ENCODE assay signal across 9 cellular contexts in genomic region chr22:42931421-42932196, GRCh38.
A peak's percentile ranks its signal among the peaks of the same experiment; 100 is the strongest.
DNase-seq lines count a peak whose midpoint lies in the region; ATAC-seq and TF ChIP-seq lines count a peak whose summit lies in the region.
"Had no signal": no experiment of that assay in that cellular context is flagged by ENCODE, and none has a peak within 500 bp of the region (broad histone marks: within the 10 kb centered on the region; RNA-seq: fewer than 3 reads in every experiment).

No MANE protein-coding gene starts in this region.

- H3K9me3 ChIP-seq in GM23248 (ENCODE audit: low read depth) = no peaks in the 10 kb centered on the region
- no peaks in the 10 kb centered on the region for H3K9me3 ChIP-seq in T-helper 17 cell (ENCODE audit: control insufficient read depth, low read length, poor library complexity, severe bottlenecking)
- no peaks in the 10 kb centered on the region for H3K9me3 ChIP-seq in vagina
- no peaks in the 10 kb centered on the region for H3K9me3 ChIP-seq in SJCRH30 (replicated peaks)

- H3K36me3 Mint-ChIP-seq in Calu3 (ENCODE audit: insufficient read depth, unreplicated experiment) (peaks cover 98% of the 10 kb centered on the region), T-helper 17 cell (ENCODE audit: low read depth) (no peaks in the 10 kb centered on the region)
- H3K36me3 Mint-ChIP-seq in activated CD4-positive, alpha-beta T cell treated with anti-CD3 and anti-CD28 coated beads, Interleukin-2, amount 10 ng/mL, durations not matched to agents 7 days and 5 days (ENCODE audit: low read depth) = no peaks in the 10 kb centered on the region

- TF ChIP-seq POLR2A in vagina (IDR thresholded peaks at IDR 0.05) = no peak

- H3K36me3 ChIP-seq in GM23248 (ENCODE audit: low read depth) (no peaks in the 10 kb centered on the region), vagina (no peaks in the 10 kb centered on the region), SJCRH30 (peaks cover 2% of the 10 kb centered on the region; the same call in 1 of the 2 replicates)

- DNase-seq in Calu3 (no peak), GM23248 (peak; percentile 87), T-helper 17 cell (no peak), left colon (no peak), vagina (ENCODE audit: extremely low spot score in 2 of 2) (no peak), SJCRH30 (no peak)
- no peak for DNase-seq in activated CD4-positive, alpha-beta T cell treated with anti-CD3 and anti-CD28 coated beads, Interleukin-2, amount 10 ng/mL, durations not matched to agents 7 days and 5 days

- WGBS in GM23248 (ENCODE audit: low coverage in 1 of 2, low lambda C conversion rate in 2 of 2, missing lambda C conversion rate in 2 of 2), 2 experiments = 23 to 25% methylated on average over 10 of the region's 10 CpGs

- H3K4me3 ChIP-seq in GM23248 (peak overlapping the region; percentile 53), vagina (no peak overlapping the region), SJCRH30 (no peak overlapping the region)

- POLR2A ChIA-PET in activated CD4-positive, alpha-beta T cell treated with anti-CD3 and anti-CD28 coated beads, Interleukin-2, amount 10 ng/mL, durations not matched to agents 7 days and 5 days (lab: Charles Lee) = no interaction called here

- H3K4me3 Mint-ChIP-seq in Calu3 (ENCODE audit: low read depth, unreplicated experiment) (peak overlapping the region; percentile 35), T-helper 17 cell (peak overlapping the region; percentile 39)
- no peak overlapping the region for H3K4me3 Mint-ChIP-seq in activated CD4-positive, alpha-beta T cell treated with anti-CD3 and anti-CD28 coated beads, Interleukin-2, amount 10 ng/mL, durations not matched to agents 7 days and 5 days

- H3K9me2 ChIP-seq in GM23248 (ENCODE audit: insufficient read depth) = no peaks in the 10 kb centered on the region

- peak overlapping the region; percentile 81 for H3K4me2 ChIP-seq in GM23248 (ENCODE audit: unreplicated experiment)

- no peak overlapping the region for H2AFZ ChIP-seq in GM23248

- TF ChIP-seq CTCF in Calu3 (IDR thresholded peaks at IDR 0.05; ENCODE audit: unreplicated experiment) (no peak), vagina (IDR thresholded peaks at IDR 0.05) (no peak)

- H4K20me1 ChIP-seq in GM23248 (ENCODE audit: insufficient read depth) = no peaks in the 10 kb centered on the region

- H3F3A ChIP-seq in GM23248 (ENCODE audit: insufficient read depth) = peaks cover 65% of the 10 kb centered on the region

- ATAC-seq in T-helper 17 cell (peak; percentile 63), left colon (peak; percentile 14), HG02588 (IDR thresholded peaks at IDR 0.05; ENCODE audit: unreplicated experiment) (no peak)

- in situ Hi-C loops in GM23248 (cut with MboI) = no loop called here

- H3K9me3 Mint-ChIP-seq in Calu3 (ENCODE audit: low read depth, unreplicated experiment) = peaks cover 2% of the 10 kb centered on the region
- no peaks in the 10 kb centered on the region for H3K9me3 Mint-ChIP-seq in activated CD4-positive, alpha-beta T cell treated with anti-CD3 and anti-CD28 coated beads, Interleukin-2, amount 10 ng/mL, durations not matched to agents 7 days and 5 days
- H3K9me3 Mint-ChIP-seq: brain had no signal

- intact Hi-C loops in Calu3 (cut with micrococcal nuclease; ENCODE audit: unreplicated experiment) (no loop called here), left colon (cut with DNase I, micrococcal nuclease) (no loop called here), vagina (cut with DNase I) (loop anchor here (10.0 kb wide), 1 partner anchor 63 kb away; no protein-coding TSS in a partner anchor)

- no peaks in the 10 kb centered on the region for H3K27me3 ChIP-seq in GM23248 (replicated peaks; ENCODE audit: insufficient read depth)
- no peaks in the 10 kb centered on the region for H3K27me3 ChIP-seq in vagina
- no peaks in the 10 kb centered on the region for H3K27me3 ChIP-seq in SJCRH30

- H3K27ac Mint-ChIP-seq in Calu3 (ENCODE audit: unreplicated experiment) (peak overlapping the region; percentile 98), T-helper 17 cell (peak overlapping the region; percentile 87)
- no peak overlapping the region for H3K27ac Mint-ChIP-seq in activated CD4-positive, alpha-beta T cell treated with anti-CD3 and anti-CD28 coated beads, Interleukin-2, amount 10 ng/mL, durations not matched to agents 7 days and 5 days

- no peaks in the 10 kb centered on the region for H3K27me3 Mint-ChIP-seq in Calu3 (ENCODE audit: unreplicated experiment)
- H3K27me3 Mint-ChIP-seq in T-helper 17 cell = no peaks in the 10 kb centered on the region
- no peaks in the 10 kb centered on the region for H3K27me3 Mint-ChIP-seq in activated CD4-positive, alpha-beta T cell treated with anti-CD3 and anti-CD28 coated beads, Interleukin-2, amount 10 ng/mL, durations not matched to agents 7 days and 5 days

- no TSS peak for BruUV-seq in Calu3 (replicated peaks; lab: Mats Ljungman, UMichigan)

- CTCF ChIA-PET in Calu3 (lab: Charles Lee) = interaction anchor here (0.6 to 1.5 kb wide), 4 partner anchors 12 to 293 kb away, joined by 3 to 8 read pairs (median 4); no protein-coding TSS in a partner anchor
- CTCF ChIA-PET in activated CD4-positive, alpha-beta T cell treated with anti-CD3 and anti-CD28 coated beads, Interleukin-2, amount 10 ng/mL, durations not matched to agents 7 days and 5 days (lab: Charles Lee) = interaction anchor here (1.3 kb wide), 1 partner anchor 102 kb away, joined by 4 read pairs; no protein-coding TSS in a partner anchor

- peaks cover 82% of the 10 kb centered on the region for H3K4me1 Mint-ChIP-seq in Calu3 (ENCODE audit: low read depth, unreplicated experiment)
- H3K4me1 Mint-ChIP-seq in T-helper 17 cell = peaks cover 50% of the 10 kb centered on the region
- H3K4me1 Mint-ChIP-seq in activated CD4-positive, alpha-beta T cell treated with anti-CD3 and anti-CD28 coated beads, Interleukin-2, amount 10 ng/mL, durations not matched to agents 7 days and 5 days = peaks cover 37% of the 10 kb centered on the region

- H3K4me1 ChIP-seq in GM23248 (ENCODE audit: insufficient read depth) (peaks cover 60% of the 10 kb centered on the region), vagina (peaks cover 90% of the 10 kb centered on the region), SJCRH30 (peaks cover 8% of the 10 kb centered on the region)

- H3K27ac ChIP-seq in GM23248 (peak overlapping the region; percentile 99), vagina (peak overlapping the region; percentile 85), SJCRH30 (no peak overlapping the region)

- peaks cover 93% of the 10 kb centered on the region for H3K79me2 ChIP-seq in GM23248 (ENCODE audit: insufficient read depth)

- peak overlapping the region; percentile 89 for H3K9ac ChIP-seq in GM23248
